Comparison of ENCODE assay signal across 23 cellular contexts in the genomic region with DNA sequence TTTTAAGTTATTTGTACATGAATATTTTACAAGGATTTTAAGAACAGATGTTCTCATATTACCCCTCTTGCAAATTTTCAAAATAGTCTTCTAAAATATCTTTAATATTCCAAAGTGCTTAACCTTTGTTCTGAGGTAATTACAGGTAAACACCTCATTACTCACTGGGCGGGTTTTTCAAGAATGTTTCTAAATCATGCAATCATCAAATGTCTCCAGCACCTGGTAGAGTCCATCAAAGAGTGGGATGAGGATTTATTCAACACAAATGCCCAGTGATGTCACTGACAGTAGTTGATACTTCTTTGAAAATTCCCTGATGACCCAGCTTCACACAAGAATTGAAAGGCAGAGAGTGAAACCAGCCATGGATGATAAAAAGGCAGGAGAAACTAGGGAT.
"Had no signal": no experiment of that assay in that cellular context is flagged by ENCODE, and none has a peak within 500 bp of the region (broad histone marks: within the 10 kb centered on the region; RNA-seq: fewer than 3 reads in every experiment).

No MANE protein-coding gene starts in this region.

- H3K9me3 ChIP-seq: esophagus muscularis mucosa, gastrocnemius medialis, left lung, suprapubic skin, tibial nerve, uterus had no signal

- ATAC-seq: activated CD8-positive, alpha-beta T cell treated with anti-CD3 and anti-CD28 coated beads, Interleukin-2, amount 10 ng/mL, durations not matched to agents 7 days and 5 days; activated naive CD4-positive, alpha-beta T cell treated with anti-CD3 and anti-CD28 coated beads, Interleukin-2, amount 50 U/mL, for 72 hours; left lung; natural killer cell; sciatic nerve; stimulated activated effector memory CD8-positive, alpha-beta T cell treated with anti-CD3 and anti-CD28 coated beads, Interleukin-12 subunit alpha, Interleukin-12 subunit beta, amount 100 ng/mL, for 72 hours; stimulated activated naive CD8-positive, alpha-beta T cell treated with anti-CD3 and anti-CD28 coated beads, Interleukin-15, amount 100 ng/mL, for 72 hours had no signal

- H3K36me3 ChIP-seq: esophagus muscularis mucosa, gastrocnemius medialis, left lung, suprapubic skin, tibial nerve, uterus, WERI-Rb-1 had no signal

- H3K4me3 ChIP-seq: esophagus muscularis mucosa, gastrocnemius medialis, left lung, lung, suprapubic skin, tibial nerve, uterus had no signal

- H3K27ac ChIP-seq: left lung, suprapubic skin, tibial nerve, uterus, WERI-Rb-1 had no signal

- H3K4me1 ChIP-seq: left lung, tibial nerve, uterus had no signal

- DNase-seq: activated CD4-positive, alpha-beta T cell treated with anti-CD3 and anti-CD28 coated beads, Interleukin-2, amount 10 ng/mL, durations not matched to agents 7 days and 5 days; activated CD4-positive, CD25-positive, alpha-beta regulatory T cell treated with anti-CD3 and anti-CD28 coated beads, Interleukin-2, amount 50 U/mL, for 72 hours; activated CD8-positive, alpha-beta T cell treated with anti-CD3 and anti-CD28 coated beads, Interleukin-2, amount 10 ng/mL, durations not matched to agents 7 days and 5 days; aorta; dermis blood vessel endothelial cell; effector CD8-positive, alpha-beta T cell; gastrocnemius medialis; hippocampal formation; kidney glomerular epithelial cell; left lung; natural killer cell; small intestine; stimulated activated CD4-positive, alpha-beta T cell treated with anti-CD3 and anti-CD28 coated beads, Interleukin-2, amount 100 ng/mL, for 24 hours; stimulated activated naive CD8-positive, alpha-beta T cell treated with anti-CD3 and anti-CD28 coated beads, Interleukin-15, amount 100 ng/mL, for 72 hours; uterus; WERI-Rb-1 had no signal

- H3K27me3 ChIP-seq: esophagus muscularis mucosa, gastrocnemius medialis, left lung, suprapubic skin, tibial nerve, uterus had no signal
